Comparison of ENCODE assay signal across 8 cellular contexts in genomic region chr10:17643339-17643754, GRCh38. TPM values are rescaled to one million over a fixed set of nuclear protein-coding genes. Genes with fewer than 3 reads are reported as not detected.
DNase-seq lines count a peak whose midpoint lies in the region; ATAC-seq and TF ChIP-seq lines count a peak whose summit lies in the region.

No MANE protein-coding gene starts in this region.

- intact Hi-C loops in Caco-2 (cut with micrococcal nuclease; ENCODE audit: unreplicated experiment) (no loop called here), colonic mucosa (cut with DNase I) (no loop called here), lower leg skin (cut with DNase I; ENCODE audit: low total_unique reads) (no loop called here), thyroid gland (cut with DNase I) (no loop called here)

- H3K27ac ChIP-seq in RWPE2 (ENCODE audit: poor library complexity, severe bottlenecking), result peak overlapping the region; percentile 81
- H3K27ac ChIP-seq in colonic mucosa, result peak overlapping the region; percentile 94
- peak overlapping the region; percentile 91 to 99 (median 95) for H3K27ac ChIP-seq in thyroid gland

- peaks cover 22% of the 10 kb centered on the region for H3K4me1 Mint-ChIP-seq in Caco-2 (ENCODE audit: low read depth, unreplicated experiment)

- H3K36me3 Mint-ChIP-seq in Caco-2 (ENCODE audit: insufficient read depth, unreplicated experiment), result peaks cover 18% of the 10 kb centered on the region

- WGBS in lower leg skin, 2 donors, result 0% methylated on average over 13 of the region's 13 CpGs
- WGBS in thyroid gland, 2 donors, result 0% methylated on average over 13 of the region's 13 CpGs

- peak overlapping the region; percentile 100 for H3K27ac Mint-ChIP-seq in Caco-2 (ENCODE audit: unreplicated experiment)

- H3K9ac ChIP-seq in colonic mucosa (ENCODE audit: low read depth in 2 of 2, low read length in 2 of 2), result peak overlapping the region; percentile 89 to 100

- POLR2A ChIA-PET in Caco-2 (lab: Charles Lee), result interaction anchor here (0.5 to 2.9 kb wide), 13 partner anchors 10 to 995 kb away, joined by 3 to 80 read pairs (median 4); partner anchors contain the start of genes HACD1 and TRDMT1

- peak overlapping the region; percentile 94 for H3K4me3 Mint-ChIP-seq in Caco-2 (ENCODE audit: unreplicated experiment)

- H3K9me3 ChIP-seq in Caco-2 (no peaks in the 10 kb centered on the region), RWPE2 (ENCODE audit: severe bottlenecking) (no peaks in the 10 kb centered on the region), colonic mucosa (no peaks in the 10 kb centered on the region), thyroid gland (no peaks in the 10 kb centered on the region)

- H3K4me1 ChIP-seq in Caco-2 (peaks cover 11% of the 10 kb centered on the region), RWPE2 (ENCODE audit: insufficient read depth, poor library complexity, severe bottlenecking) (peaks cover 25% of the 10 kb centered on the region), colonic mucosa (peaks cover 5% of the 10 kb centered on the region), thyroid gland (peaks cover 22 to 28% of the 10 kb centered on the region in 2 donors)

- no peak for TF ChIP-seq CTCF in Caco-2 (IDR thresholded peaks at IDR 0.05; ENCODE audit: insufficient read depth in 1 of 2, low read depth in 1 of 2, low read length in 1 of 2, severe bottlenecking in 1 of 2, unreplicated experiment in 1 of 2)
- no peak for TF ChIP-seq CTCF in RWPE2 (IDR thresholded peaks at IDR 0.05; ENCODE audit: poor library complexity, severe bottlenecking)
- TF ChIP-seq CTCF in colonic mucosa (IDR thresholded peaks at IDR 0.05), result no peak
- TF ChIP-seq CTCF in lower leg skin (IDR thresholded peaks at IDR 0.05), result no peak
- TF ChIP-seq CTCF in thyroid gland (IDR thresholded peaks at IDR 0.05), result no peak

- H3K27me3 Mint-ChIP-seq in Caco-2 (ENCODE audit: insufficient read depth, unreplicated experiment), result no peaks in the 10 kb centered on the region

- H3K36me3 ChIP-seq in Caco-2 (ENCODE audit: control insufficient read depth, insufficient read depth, low read length), result 0 out of 2 replicates have a peak, but pooled peaks cover 2% of the 10 kb centered on the region
- peaks cover 17% of the 10 kb centered on the region; the same call in 1 of the 2 replicates for H3K36me3 ChIP-seq in RWPE2 (ENCODE audit: low read depth)
- H3K36me3 ChIP-seq in colonic mucosa, result no peaks in the 10 kb centered on the region
- no peaks in the 10 kb centered on the region for H3K36me3 ChIP-seq in thyroid gland

- DNase-seq in Caco-2, result peak; percentile 80 to 85
- DNase-seq in RWPE2 (ENCODE audit: low spot score), result peak; percentile 80
- DNase-seq in colonic mucosa, result no peak
- DNase-seq in lower leg skin (ENCODE audit: low spot score in 2 of 2), result peak; percentile 71 to 93
- DNase-seq in thyroid gland, result peak; percentile 74 to 82
- no peak for DNase-seq in NCI-H1417 treated with DMSO at 0.1 percent for 48 hours (lab: John Stamatoyannopoulos, UW)

- CTCF ChIA-PET in Caco-2 (lab: Charles Lee), result interaction anchor here (0.5 to 3.2 kb wide), 4 partner anchors 21 to 158 kb away, joined by 3 to 32 read pairs (median 4); partner anchors contain the start of gene HACD1

- TF ChIP-seq POLR2A in lower leg skin (IDR thresholded peaks at IDR 0.05) (no peak), thyroid gland (IDR thresholded peaks at IDR 0.05) (no peak)

- ATAC-seq in GM19328 (IDR thresholded peaks at IDR 0.05; ENCODE audit: unreplicated experiment), result peak; percentile 20
- ATAC-seq in HG03280 (IDR thresholded peaks at IDR 0.05; ENCODE audit: unreplicated experiment), result peak; percentile 18
- peak; percentile 73 for ATAC-seq in RWPE2 (ENCODE audit: low read depth)

- H3K27me3 ChIP-seq in Caco-2 (replicated peaks; ENCODE audit: control insufficient read depth, insufficient read depth, low read length), result no peaks in the 10 kb centered on the region
- no peaks in the 10 kb centered on the region for H3K27me3 ChIP-seq in RWPE2 (ENCODE audit: insufficient read depth, poor library complexity, severe bottlenecking)
- H3K27me3 ChIP-seq in colonic mucosa, result no peaks in the 10 kb centered on the region
- H3K27me3 ChIP-seq in thyroid gland, result no peaks in the 10 kb centered on the region

- BruUV-seq in Caco-2 (replicated peaks; lab: Mats Ljungman, UMichigan), result TSS peak; percentile 94

- H3K4me3 ChIP-seq in Caco-2 (ENCODE audit: low read depth, low read length), result peak overlapping the region; percentile 58
- peak overlapping the region; percentile 66 for H3K4me3 ChIP-seq in RWPE2 (ENCODE audit: severe bottlenecking)
- H3K4me3 ChIP-seq in colonic mucosa, result peak overlapping the region; percentile 84
- peak overlapping the region; percentile 87 for H3K4me3 ChIP-seq in lower leg skin (ENCODE audit: low read depth, poor library complexity, severe bottlenecking)
- H3K4me3 ChIP-seq in thyroid gland (replicated peaks in 1 of 3), result peak overlapping the region; percentile 74 to 95 (median 78)

- H3K9me3 Mint-ChIP-seq in Caco-2 (ENCODE audit: unreplicated experiment), result no peaks in the 10 kb centered on the region

RNA-seq across cellular contexts. Expression of gene STAM, which starts 0.6 kb away (rescaled TPM):
- total RNA-seq in Caco-2 (2022) (51.9 and 59.1 TPM in 2 replicates), colonic mucosa (10 to 100 TPM; 16.5 to 16.8 TPM), lower leg skin (10 to 100 TPM; 13.2 to 21.4 (median 17.9) TPM), thyroid gland (10 to 100 TPM; 19.4 to 23.6 (median 21.8) TPM)

RNA-seq across cellular contexts. Expression of gene HACD1, which starts 26.2 kb away (rescaled TPM):
- total RNA-seq in Caco-2 (2022) (37.2 and 47.8 TPM in 2 replicates), colonic mucosa (10 to 100 TPM in 1 of 2 donors, 1 to 10 TPM in 1; 3.4 to 16.6 TPM), lower leg skin (1 to 10 TPM in 3 of 4 donors, under 1 TPM in 1; 0.80 to 4.1 (median 2.7) TPM), thyroid gland (10 to 100 TPM in 2 of 4 donors, 1 to 10 TPM in 2; 8.9 to 19.2 (median 13.6) TPM)

Comparison
In these comparisons a context has a peak if more than half of its experiments do, and no peak if none do; other contexts are left out.
1. DNase-seq: peak in Caco-2 (2 of 2), RWPE2 (single experiment), lower leg skin (2 of 2) and thyroid gland (2 of 2); none in colonic mucosa (single experiment) and NCI-H1417 treated with DMSO at 0.1 percent for 48 hours (single experiment).
2. ATAC-seq: peak in every context shown above with its lines; median percentile 73 in RWPE2; 20 in GM19328; 18 in HG03280.
3. Peak in every context shown above with its lines, with median percentiles within 50 percentile points of each other: H3K4me3 ChIP-seq and H3K27ac ChIP-seq.